In genomic region chrX:123223409-123223808, GRCh38 we compare ENCODE assay signal across 15 cellular contexts. TPM values are rescaled to one million over a fixed set of nuclear protein-coding genes. Genes with fewer than 3 reads are reported as not detected.
"Had no signal": no experiment of that assay in that cellular context is flagged by ENCODE, and none has a peak within 500 bp of the region (broad histone marks: within the 10 kb centered on the region; RNA-seq: fewer than 3 reads in every experiment).

No MANE protein-coding gene starts in this region.

- FAIRE-seq: pancreas had no signal

- H3K4me3 ChIP-seq: breast epithelium, dorsolateral prefrontal cortex, lung, neural progenitor cell, pancreas, testis had no signal

- DNase-seq: activated CD4-positive, alpha-beta T cell treated with anti-CD3 and anti-CD28 coated beads, Interleukin-2, amount 10 ng/mL, durations not matched to agents 7 days and 5 days; activated CD4-positive, CD25-positive, alpha-beta regulatory T cell; activated CD8-positive, alpha-beta memory T cell treated with anti-CD3 and anti-CD28 coated beads for 24 hours; amniotic stem cell; midbrain; stimulated activated CD4-positive, alpha-beta T cell treated with anti-CD3 and anti-CD28 coated beads, Interleukin-4, amount 100 ng/mL, for 24 hours; stimulated activated naive CD8-positive, alpha-beta T cell treated with anti-CD3 and anti-CD28 coated beads, Interleukin-15, amount 100 ng/mL, for 72 hours had no signal

- H3K9me3 ChIP-seq: breast epithelium, pancreas, testis had no signal

- H3K27me3 ChIP-seq: breast epithelium, neural progenitor cell, pancreas, testis had no signal

- H3K4me1 ChIP-seq: breast epithelium had no signal

- H3K36me3 ChIP-seq: breast epithelium, neural progenitor cell, pancreas had no signal

- H3K27ac ChIP-seq: neural progenitor cell, pancreas, testis had no signal

- ATAC-seq: activated T-helper 17 cell treated with anti-CD3 and anti-CD28 coated beads, Interleukin-2, amount 50 U/mL, for 72 hours; stimulated activated naive CD8-positive, alpha-beta T cell treated with anti-CD3 and anti-CD28 coated beads, Interleukin-15, amount 100 ng/mL, for 72 hours had no signal

RNA-seq across cellular contexts. Expression of gene GRIA3, which starts 39.3 kb away (rescaled TPM):
- total RNA-seq: activated CD4-positive, alpha-beta T cell treated with anti-CD3 and anti-CD28 coated beads, Interleukin-2, amount 10 ng/mL, durations not matched to agents 7 days and 5 days; activated T-helper 17 cell treated with anti-CD3 and anti-CD28 coated beads, Interleukin-2, amount 50 U/mL, for 72 hours; chondrocyte had no signal
